ENCODE assay signal across 22 cellular contexts in genomic region chr10:36018996-36019395, GRCh38.
DNase-seq lines count a peak whose midpoint lies in the region; ATAC-seq and TF ChIP-seq lines count a peak whose summit lies in the region.
"Had no signal": no experiment of that assay in that cellular context is flagged by ENCODE, and none has a peak within 500 bp of the region (broad histone marks: within the 10 kb centered on the region; RNA-seq: fewer than 3 reads in every experiment).

No MANE protein-coding gene starts in this region.

- H2BK12ac ChIP-seq in neuronal stem cell (ENCODE audit: low read length) = no peak overlapping the region

- no peak overlapping the region for H2BK5ac ChIP-seq in neuronal stem cell (ENCODE audit: low read length)

- peak overlapping the region; percentile 17 for H3K4ac ChIP-seq in neuronal stem cell (ENCODE audit: low read length)

- no peak overlapping the region for H3K4me3 Mint-ChIP-seq in WTC11
- H3K4me3 Mint-ChIP-seq: CD14-positive monocyte; CD4-positive, alpha-beta T cell; CD8-positive, alpha-beta memory T cell had no signal

- ATAC-seq in WTC11 (no peak), GM21717 (IDR thresholded peaks at IDR 0.05; ENCODE audit: unreplicated experiment) (no peak)
- ATAC-seq: A549 had no signal

- peak overlapping the region; percentile 65 for H3K18ac ChIP-seq in neuronal stem cell (ENCODE audit: low read length)

- no peaks in the 10 kb centered on the region; the same call in 1 of the 2 replicates for H3K27me3 Mint-ChIP-seq in WTC11 (ENCODE audit: low read depth)
- H3K27me3 Mint-ChIP-seq: CD4-positive, alpha-beta T cell had no signal

- no peak overlapping the region for H2AFZ ChIP-seq in neuronal stem cell (ENCODE audit: low read length)

- no peaks in the 10 kb centered on the region for H3K9me3 ChIP-seq in neuronal stem cell (replicated peaks in 1 of 2; ENCODE audit: control insufficient read depth in 2 of 2, insufficient read depth in 1 of 2, low read depth in 1 of 2, low read length in 2 of 2)
- no peaks in the 10 kb centered on the region for H3K9me3 ChIP-seq in WERI-Rb-1 (ENCODE audit: severe bottlenecking)
- H3K9me3 ChIP-seq: A549; BE2C; BLaER1 treated with 17β-estradiol and CSF1 and Interleukin-3, amounts not matched to agents 10 nM and 100 nM had no signal

- H3K14ac ChIP-seq in neuronal stem cell (ENCODE audit: low read length) = peak overlapping the region; percentile 63

- H2AK5ac ChIP-seq in neuronal stem cell (ENCODE audit: low read depth, low read length) = no peak overlapping the region

- H3K36me3 ChIP-seq in neuronal stem cell (replicated peaks in 1 of 2; ENCODE audit: control insufficient read depth in 2 of 2, insufficient read depth in 2 of 2, low read length in 2 of 2) (no peaks in the 10 kb centered on the region), WERI-Rb-1 (no peaks in the 10 kb centered on the region)
- H3K36me3 ChIP-seq: BE2C; BLaER1 treated with 17β-estradiol and CSF1 and Interleukin-3, amounts not matched to agents 10 nM and 100 nM had no signal

- peak overlapping the region; percentile 20 for H4K91ac ChIP-seq in neuronal stem cell (ENCODE audit: low read depth, low read length, poor library complexity)

- no peak overlapping the region for H3K4me2 ChIP-seq in neuronal stem cell (ENCODE audit: insufficient read depth, low read length, poor library complexity, severe bottlenecking)
- H3K4me2 ChIP-seq: A549; BLaER1 treated with 17β-estradiol and CSF1 and Interleukin-3, amounts not matched to agents 10 nM and 100 nM had no signal

- H3K23ac ChIP-seq in neuronal stem cell (ENCODE audit: low read depth, low read length, poor library complexity) = no peak overlapping the region

- WGBS in neuronal stem cell (ENCODE audit: extremely low coverage in 2 of 2, insufficient read length in 2 of 2, insufficient replicate concordance in 1 of 2), 2 donors = no CpG with 5 or more reads among the region's 5 CpGs

- H3K27me3 ChIP-seq in neuronal stem cell (ENCODE audit: control insufficient read depth in 3 of 3, insufficient read depth in 3 of 3, low read depth in 1 of 3, low read length in 3 of 3) = no peaks in the 10 kb centered on the region
- no peaks in the 10 kb centered on the region for H3K27me3 ChIP-seq in WERI-Rb-1 (ENCODE audit: insufficient read depth, low read depth, severe bottlenecking)
- H3K27me3 ChIP-seq: BE2C; BLaER1 treated with 17β-estradiol and CSF1 and Interleukin-3, amounts not matched to agents 10 nM and 100 nM had no signal

- H3K4me1 Mint-ChIP-seq in WTC11 = peaks cover 9% of the 10 kb centered on the region
- H3K4me1 Mint-ChIP-seq: CD14-positive monocyte; CD8-positive, alpha-beta memory T cell had no signal

- H3K79me1 ChIP-seq in neuronal stem cell (ENCODE audit: low read depth, low read length) = no peaks in the 10 kb centered on the region

- peaks cover 0 to 10% of the 10 kb centered on the region in 2 donors for H3K4me1 ChIP-seq in neuronal stem cell (ENCODE audit: control insufficient read depth in 2 of 2, insufficient read depth in 1 of 2, low read depth in 1 of 2, low read length in 2 of 2)
- H3K4me1 ChIP-seq: BE2C had no signal

- no peak overlapping the region for H4K8ac ChIP-seq in neuronal stem cell (ENCODE audit: low read depth, low read length)

- H3K4me3 ChIP-seq in neuronal stem cell (ENCODE audit: low read length in 2 of 2) (no peak overlapping the region), WERI-Rb-1 (ENCODE audit: low read depth, low read length) (no peak overlapping the region)
- H3K4me3 ChIP-seq: A549; BLaER1 treated with 17β-estradiol and CSF1 and Interleukin-3, amounts not matched to agents 10 nM and 100 nM had no signal

- no peak overlapping the region for H3K27ac Mint-ChIP-seq in WTC11
- H3K27ac Mint-ChIP-seq: CD14-positive monocyte; CD4-positive, alpha-beta T cell; CD8-positive, alpha-beta memory T cell had no signal

- DNase-seq in ELF-1 (ENCODE audit: low read depth, low spot score) (peak; percentile 76), WTC11 (ENCODE audit: low spot score) (peak; percentile 30), islet precursor cell (peak; percentile 87), neuronal stem cell (ENCODE audit: low spot score) (no peak), RPMI8226 (no peak), WERI-Rb-1 (no peak)
- DNase-seq: 8988T; ACHN; AML-193; BE2C; CD4-positive, alpha-beta T cell; CD8-positive, alpha-beta memory T cell; DMS 273 treated with DMSO at 0.1 percent for 48 hours; DMS79; EL; GF-D8; H7; HCEC 1CT had no signal

- POLR2A ChIA-PET in WTC11 (lab: Charles Lee) = no interaction called here

- no peak for TF ChIP-seq CTCF in WTC11 (IDR thresholded peaks at IDR 0.05)
- no peak for TF ChIP-seq CTCF in WERI-Rb-1 (IDR thresholded peaks at IDR 0.05; ENCODE audit: low read depth, low read length)

- H3K9me3 Mint-ChIP-seq in WTC11 = no peaks in the 10 kb centered on the region

- no peak overlapping the region for H3K9ac ChIP-seq in neuronal stem cell (ENCODE audit: low read depth, low read length, poor library complexity)
- H3K9ac ChIP-seq: BLaER1 treated with 17β-estradiol and CSF1 and Interleukin-3, amounts not matched to agents 10 nM and 100 nM had no signal

- H3K27ac ChIP-seq in neuronal stem cell (replicated peaks; ENCODE audit: low read length) (no peak overlapping the region), WERI-Rb-1 (no peak overlapping the region)
- H3K27ac ChIP-seq: A549; BLaER1 treated with 17β-estradiol and CSF1 and Interleukin-3, amounts not matched to agents 10 nM and 100 nM had no signal

- CTCF ChIA-PET in WTC11 (lab: Charles Lee) = interaction anchor here (0.8 kb wide), 1 partner anchor 23 kb away, joined by 4 read pairs; no protein-coding TSS in a partner anchor

- no peaks in the 10 kb centered on the region for H3K36me3 Mint-ChIP-seq in WTC11
- H3K36me3 Mint-ChIP-seq: CD14-positive monocyte; CD8-positive, alpha-beta memory T cell had no signal

- no peak overlapping the region for H2BK120ac ChIP-seq in neuronal stem cell (ENCODE audit: low read depth, low read length)

- peak overlapping the region; percentile 69 for H2BK15ac ChIP-seq in neuronal stem cell (ENCODE audit: low read length)

TF ChIP-seq in WTC11, 78 proteins besides CTCF, POLR2A, EP300 and RAD21 (continues in another document):
- TF ChIP-seq MXD4 (CRISPR knock-in tag; IDR thresholded peaks at IDR 0.05; ENCODE audit: borderline replicate concordance) = no peak
- no peak for TF ChIP-seq ZNF281 (CRISPR knock-in tag; IDR thresholded peaks at IDR 0.05)
- TF ChIP-seq JUN (CRISPR knock-in tag; IDR thresholded peaks at IDR 0.05) = no peak
- no peak for TF ChIP-seq SP1 (CRISPR knock-in tag; conservative IDR thresholded peaks at IDR 0.05)
- TF ChIP-seq ZNF138 (CRISPR knock-in tag; conservative IDR thresholded peaks at IDR 0.05) = no peak
- no peak for TF ChIP-seq TP53 (CRISPR knock-in tag; IDR thresholded peaks at IDR 0.05)
- TF ChIP-seq KAT7 (CRISPR knock-in tag; IDR thresholded peaks at IDR 0.05; ENCODE audit: borderline replicate concordance) = no peak
- TF ChIP-seq, protein P1, sequence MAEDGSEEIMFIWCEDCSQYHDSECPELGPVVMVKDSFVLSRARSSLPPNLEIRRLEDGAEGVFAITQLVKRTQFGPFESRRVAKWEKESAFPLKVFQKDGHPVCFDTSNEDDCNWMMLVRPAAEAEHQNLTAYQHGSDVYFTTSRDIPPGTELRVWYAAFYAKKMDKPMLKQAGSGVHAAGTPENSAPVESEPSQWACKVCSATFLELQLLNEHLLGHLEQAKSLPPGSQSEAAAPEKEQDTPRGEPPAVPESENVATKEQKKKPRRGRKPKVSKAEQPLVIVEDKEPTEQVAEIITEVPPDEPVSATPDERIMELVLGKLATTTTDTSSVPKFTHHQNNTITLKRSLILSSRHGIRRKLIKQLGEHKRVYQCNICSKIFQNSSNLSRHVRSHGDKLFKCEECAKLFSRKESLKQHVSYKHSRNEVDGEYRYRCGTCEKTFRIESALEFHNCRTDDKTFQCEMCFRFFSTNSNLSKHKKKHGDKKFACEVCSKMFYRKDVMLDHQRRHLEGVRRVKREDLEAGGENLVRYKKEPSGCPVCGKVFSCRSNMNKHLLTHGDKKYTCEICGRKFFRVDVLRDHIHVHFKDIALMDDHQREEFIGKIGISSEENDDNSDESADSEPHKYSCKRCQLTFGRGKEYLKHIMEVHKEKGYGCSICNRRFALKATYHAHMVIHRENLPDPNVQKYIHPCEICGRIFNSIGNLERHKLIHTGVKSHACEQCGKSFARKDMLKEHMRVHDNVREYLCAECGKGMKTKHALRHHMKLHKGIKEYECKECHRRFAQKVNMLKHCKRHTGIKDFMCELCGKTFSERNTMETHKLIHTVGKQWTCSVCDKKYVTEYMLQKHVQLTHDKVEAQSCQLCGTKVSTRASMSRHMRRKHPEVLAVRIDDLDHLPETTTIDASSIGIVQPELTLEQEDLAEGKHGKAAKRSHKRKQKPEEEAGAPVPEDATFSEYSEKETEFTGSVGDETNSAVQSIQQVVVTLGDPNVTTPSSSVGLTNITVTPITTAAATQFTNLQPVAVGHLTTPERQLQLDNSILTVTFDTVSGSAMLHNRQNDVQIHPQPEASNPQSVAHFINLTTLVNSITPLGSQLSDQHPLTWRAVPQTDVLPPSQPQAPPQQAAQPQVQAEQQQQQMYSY (CRISPR knock-in tag; IDR thresholded peaks at IDR 0.05) = no peak
- no peak for TF ChIP-seq OVOL2 (CRISPR knock-in tag; IDR thresholded peaks at IDR 0.05; ENCODE audit: borderline replicate concordance)

Comparison
In these comparisons a context has a peak if more than half of its experiments do, and no peak if none do; other contexts are left out.
1. DNase-seq: peak in ELF-1 (single experiment), WTC11 (single experiment) and islet precursor cell (single experiment); none in neuronal stem cell (single experiment), RPMI8226 (single experiment) and WERI-Rb-1 (single experiment).